ENCODE assay signal across 8 cellular contexts in the genomic region with DNA sequence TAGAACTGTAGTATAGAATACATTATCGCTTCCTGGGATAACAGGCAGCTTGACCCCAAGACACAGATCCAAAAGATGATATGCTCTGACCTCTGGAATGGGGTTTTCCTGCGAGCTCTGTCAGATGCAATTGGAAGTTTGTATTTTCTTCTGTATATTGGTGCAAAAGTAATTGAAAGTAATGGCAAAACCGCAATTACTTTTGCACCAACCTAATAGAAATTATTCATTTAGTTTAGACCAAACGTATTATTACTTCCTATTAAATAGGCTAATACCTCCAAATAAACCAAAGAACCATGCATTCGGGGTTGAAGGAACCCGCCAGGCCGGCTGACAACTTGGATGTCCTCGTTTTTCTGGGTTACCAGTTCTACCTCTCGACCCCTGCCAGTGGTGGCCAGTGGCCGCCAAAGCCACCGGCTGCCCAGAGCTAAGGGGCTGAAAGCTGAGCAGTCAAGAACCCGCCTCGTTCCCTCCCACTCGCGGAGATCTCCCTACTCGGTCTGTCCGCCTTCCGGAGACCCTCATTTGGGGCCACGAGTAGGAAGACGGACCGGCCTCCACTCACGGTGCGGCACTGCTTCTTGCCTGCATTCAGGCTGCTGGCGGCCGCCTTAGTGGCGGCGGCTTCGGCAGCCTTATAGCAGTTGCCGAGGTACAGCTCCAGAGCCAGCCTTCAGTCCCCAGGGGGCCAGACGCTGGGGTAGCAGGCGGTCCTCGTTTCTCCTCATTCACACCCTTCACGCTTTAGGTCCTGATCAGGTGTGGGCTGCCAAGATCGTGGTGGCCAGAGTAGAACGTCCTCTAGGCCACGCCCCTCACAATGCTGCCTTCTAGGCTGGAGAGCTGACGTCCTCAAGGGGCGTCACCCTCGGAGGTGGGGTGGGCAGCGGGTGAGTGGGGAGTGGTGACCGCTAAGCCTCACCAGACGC.
DNase-seq lines count a peak whose midpoint lies in the region; ATAC-seq, FAIRE-seq and TF ChIP-seq lines count a peak whose summit lies in the region.

No MANE protein-coding gene starts in this region.

- no peaks in the 10 kb centered on the region for H3K9me3 ChIP-seq in ES-I3 (ENCODE audit: control insufficient read depth, insufficient read depth, low read length)
- no peaks in the 10 kb centered on the region for H3K9me3 ChIP-seq in thyroid gland

- H3K4me3 ChIP-seq in lower leg skin (ENCODE audit: low read depth, poor library complexity, severe bottlenecking) (peak overlapping the region; percentile 6), thyroid gland (replicated peaks in 1 of 3) (peak overlapping the region in 1 of 3 donors; percentile 3)

- no peaks in the 10 kb centered on the region for H3K9me3 Mint-ChIP-seq in chondrocyte (ENCODE audit: low read depth)

- H3K4me3 Mint-ChIP-seq in chondrocyte (ENCODE audit: unreplicated experiment): peak overlapping the region; percentile 68

- H3K4me1 Mint-ChIP-seq in chondrocyte (ENCODE audit: low read depth): no peaks in the 10 kb centered on the region

- WGBS in lower leg skin, 2 donors: 29 to 51% methylated on average over 13 to 42 of the region's 42 CpGs
- 25 to 42% methylated on average over 10 to 19 of the region's 42 CpGs for WGBS in thyroid gland, 2 donors

- no peaks in the 10 kb centered on the region for H3K27me3 ChIP-seq in thyroid gland

- peak overlapping the region; percentile 30; the same call in 1 of the 2 replicates for H3K9ac ChIP-seq in ES-I3 (ENCODE audit: low read depth, low read length)

- no peak overlapping the region for H3K27ac ChIP-seq in thyroid gland

- TF ChIP-seq CTCF in chondrocyte (IDR thresholded peaks at IDR 0.05): no peak
- TF ChIP-seq CTCF in lower leg skin (IDR thresholded peaks at IDR 0.05): no peak
- no peak for TF ChIP-seq CTCF in thyroid gland (IDR thresholded peaks at IDR 0.05)

- DNase-seq in NCI-H2227 treated with DMSO at 0.1 percent for 48 hours (lab: John Stamatoyannopoulos, UW) (peak; percentile 69), chondrocyte (ENCODE audit: low spot score) (no peak), lower leg skin (ENCODE audit: low spot score in 2 of 2) (no peak), thyroid gland (peak; percentile 50 to 52), NCI-H1048 (lab: John Stamatoyannopoulos, UW) (no peak), HTR-8/SVneo (ENCODE audit: insufficient read length, low spot score) (no peak)

- H3K36me3 ChIP-seq in ES-I3 (ENCODE audit: insufficient read depth, low read length) (no peaks in the 10 kb centered on the region), thyroid gland (no peaks in the 10 kb centered on the region)

- ATAC-seq in HG02885 (IDR thresholded peaks at IDR 0.05; ENCODE audit: poor library complexity, unreplicated experiment): no peak

- intact Hi-C loops in lower leg skin (cut with DNase I; ENCODE audit: low total_unique reads) (no loop called here), thyroid gland (cut with DNase I) (no loop called here)

- no peak overlapping the region for H3K27ac Mint-ChIP-seq in chondrocyte (ENCODE audit: unreplicated experiment)

- no peaks in the 10 kb centered on the region for H3K27me3 Mint-ChIP-seq in chondrocyte (ENCODE audit: low read depth)

- TF ChIP-seq POLR2A in lower leg skin (IDR thresholded peaks at IDR 0.05) (no peak), thyroid gland (IDR thresholded peaks at IDR 0.05) (no peak)

- no peaks in the 10 kb centered on the region for H3K36me3 Mint-ChIP-seq in chondrocyte (ENCODE audit: low read depth)

- H3K4me1 ChIP-seq in ES-I3 (ENCODE audit: insufficient read depth, low read length) (no peaks in the 10 kb centered on the region), thyroid gland (no peaks in the 10 kb centered on the region)

- FAIRE-seq in HTR-8/SVneo (lab: Jason Lieb, UNC): no peak

Comparison
In these comparisons a context has a peak if more than half of its experiments do, and no peak if none do; other contexts are left out.
1. DNase-seq: peak in NCI-H2227 treated with DMSO at 0.1 percent for 48 hours (single experiment) and thyroid gland (2 of 2); none in chondrocyte (single experiment), lower leg skin (0 of 2), NCI-H1048 (single experiment) and HTR-8/SVneo (single experiment).